12 cellular contexts compared by ENCODE assay signal in genomic region chr3:41116851-41117250, GRCh38.
DNase-seq lines count a peak whose midpoint lies in the region; ATAC-seq and TF ChIP-seq lines count a peak whose summit lies in the region.
"Had no signal": no experiment of that assay in that cellular context is flagged by ENCODE, and none has a peak within 500 bp of the region (broad histone marks: within the 10 kb centered on the region; RNA-seq: fewer than 3 reads in every experiment).

No MANE protein-coding gene starts in this region.

- no peaks in the 10 kb centered on the region for H3K27me3 Mint-ChIP-seq in T-helper 2 cell treated with Interferon-gamma antibody and Interleukin-4, amounts not matched to agents 5 μg/mL and 100 μg/mL, for 36 hours (ENCODE audit: low read depth)

- peak overlapping the region; percentile 22; the same call in 1 of the 2 replicates for H3K9ac ChIP-seq in PC-3 (ENCODE audit: low read length)

- H3K36me3 Mint-ChIP-seq in T-helper 2 cell treated with Interferon-gamma antibody and Interleukin-4, amounts not matched to agents 5 μg/mL and 100 μg/mL, for 36 hours (ENCODE audit: low read depth): no peaks in the 10 kb centered on the region
- H3K36me3 Mint-ChIP-seq: mesothelial cell of epicardium had no signal

- no peaks in the 10 kb centered on the region for H3K36me3 ChIP-seq in PC-3 (ENCODE audit: low read depth, low read length)
- no peaks in the 10 kb centered on the region for H3K36me3 ChIP-seq in breast epithelium
- H3K36me3 ChIP-seq in osteoblast (ENCODE audit: insufficient read depth, low read length): no peaks in the 10 kb centered on the region
- no peaks in the 10 kb centered on the region for H3K36me3 ChIP-seq in A673 (ENCODE audit: insufficient read depth, low read length, poor library complexity, severe bottlenecking)
- H3K36me3 ChIP-seq: SJCRH30, tibial artery had no signal

- peaks cover 30% of the 10 kb centered on the region for H3K4me1 Mint-ChIP-seq in T-helper 2 cell treated with Interferon-gamma antibody and Interleukin-4, amounts not matched to agents 5 μg/mL and 100 μg/mL, for 36 hours (ENCODE audit: low read depth)

- H3K4me3 Mint-ChIP-seq in T-helper 2 cell treated with Interferon-gamma antibody and Interleukin-4, amounts not matched to agents 5 μg/mL and 100 μg/mL, for 36 hours: peak overlapping the region; percentile 63
- H3K4me3 Mint-ChIP-seq: mesothelial cell of epicardium had no signal

- POLR2A ChIA-PET in PC-3 (lab: Charles Lee; ENCODE audit: unreplicated experiment) (interaction anchor here (0.5 kb wide), 1 partner anchor 79 kb away, joined by 6 read pairs; no protein-coding TSS in a partner anchor), A673 (lab: Charles Lee; ENCODE audit: low non-redundant PET) (no interaction called here)

- H3K4me2 ChIP-seq in PC-3 (ENCODE audit: low read length) (peak overlapping the region; percentile 19; the same call in 1 of the 2 replicates), osteoblast (ENCODE audit: insufficient read depth, low read length) (no peak overlapping the region)

- H3K27ac ChIP-seq in PC-3 (ENCODE audit: low read length) (peak overlapping the region; percentile 61), breast epithelium (peak overlapping the region; percentile 48 to 65), osteoblast (ENCODE audit: low read depth, low read length) (peak overlapping the region; percentile 26), coronary artery (peak overlapping the region in 1 of 2 donors; percentile 38), A673 (ENCODE audit: low read depth, low read length, poor library complexity, severe bottlenecking) (no peak overlapping the region)
- H3K27ac ChIP-seq: tibial artery had no signal

- H3K9me3 Mint-ChIP-seq in T-helper 2 cell treated with Interferon-gamma antibody and Interleukin-4, amounts not matched to agents 5 μg/mL and 100 μg/mL, for 36 hours: no peaks in the 10 kb centered on the region
- H3K9me3 Mint-ChIP-seq: mesothelial cell of epicardium had no signal

- CTCF ChIA-PET in PC-3 (lab: Charles Lee) (no interaction called here), A673 (lab: Charles Lee) (no interaction called here)

- BruUV-seq in PC-3 (replicated peaks; lab: Mats Ljungman, UMichigan): no TSS peak
- BruUV-seq in A673 (replicated peaks; lab: Mats Ljungman, UMichigan): no TSS peak

- H3K4me1 ChIP-seq in PC-3 (ENCODE audit: insufficient read depth, low read length): peaks cover 12% of the 10 kb centered on the region
- no peaks in the 10 kb centered on the region for H3K4me1 ChIP-seq in breast epithelium
- peaks cover 5% of the 10 kb centered on the region for H3K4me1 ChIP-seq in osteoblast (ENCODE audit: insufficient read depth, low read length)
- H3K4me1 ChIP-seq in A673 (ENCODE audit: insufficient read depth, low read length, poor library complexity, severe bottlenecking): no peaks in the 10 kb centered on the region

- ATAC-seq in PC-3 (no peak), HG02759 (IDR thresholded peaks at IDR 0.05; ENCODE audit: unreplicated experiment) (no peak)

- no peaks in the 10 kb centered on the region for H3K9me2 ChIP-seq in PC-3 (replicated peaks; ENCODE audit: low read length)

- no peak for DNase-seq in T-helper 2 cell treated with Interferon-gamma antibody and Interleukin-4, amounts not matched to agents 5 μg/mL and 100 μg/mL, for 36 hours (ENCODE audit: low spot score)
- DNase-seq in T-helper 2 cell (no peak), PC-3 (no peak), breast epithelium (ENCODE audit: low spot score in 2 of 2) (no peak), osteoblast (ENCODE audit: insufficient read length, low spot score, missing footprints) (no peak), coronary artery (ENCODE audit: low spot score) (no peak), A673 (ENCODE audit: low spot score) (no peak)
- DNase-seq: NCI-H526 treated with DMSO at 0.1 percent for 48 hours had no signal

- no peak for TF ChIP-seq POLR2A in breast epithelium (IDR thresholded peaks at IDR 0.05)

- peak overlapping the region; percentile 72 for H3K27ac Mint-ChIP-seq in T-helper 2 cell treated with Interferon-gamma antibody and Interleukin-4, amounts not matched to agents 5 μg/mL and 100 μg/mL, for 36 hours
- H3K27ac Mint-ChIP-seq: mesothelial cell of epicardium had no signal

- no peaks in the 10 kb centered on the region for H3K79me2 ChIP-seq in PC-3 (ENCODE audit: low read length)
- H3K79me2 ChIP-seq in osteoblast (ENCODE audit: insufficient read depth, low read length): no peaks in the 10 kb centered on the region

- H3K9me3 ChIP-seq in PC-3 (ENCODE audit: low read length) (no peaks in the 10 kb centered on the region), breast epithelium (no peaks in the 10 kb centered on the region), osteoblast (ENCODE audit: low read depth, low read length) (no peaks in the 10 kb centered on the region), A673 (ENCODE audit: low read depth, low read length, poor library complexity, severe bottlenecking) (no peaks in the 10 kb centered on the region)
- H3K9me3 ChIP-seq: SJCRH30, tibial artery had no signal

- H3K27me3 ChIP-seq in PC-3 (ENCODE audit: low read length) (no peaks in the 10 kb centered on the region), breast epithelium (no peaks in the 10 kb centered on the region), osteoblast (ENCODE audit: insufficient read depth, low read length) (no peaks in the 10 kb centered on the region), A673 (replicated peaks; ENCODE audit: insufficient read depth, low read depth, low read length, poor library complexity) (no peaks in the 10 kb centered on the region)
- H3K27me3 ChIP-seq: SJCRH30, tibial artery had no signal

- no peaks in the 10 kb centered on the region for H3F3A ChIP-seq in PC-3 (ENCODE audit: low read length, unreplicated experiment)

- H2AFZ ChIP-seq in PC-3 (ENCODE audit: low read length): peak overlapping the region; percentile 63; the same call in 1 of the 2 replicates
- peak overlapping the region; percentile 52 for H2AFZ ChIP-seq in osteoblast (ENCODE audit: low read length)

- no peak overlapping the region for H3K4me3 ChIP-seq in PC-3 (ENCODE audit: low read length)
- H3K4me3 ChIP-seq in breast epithelium: no peak overlapping the region
- H3K4me3 ChIP-seq in osteoblast (ENCODE audit: insufficient read depth, low read length): no peak overlapping the region
- H3K4me3 ChIP-seq in coronary artery: no peak overlapping the region
- no peak overlapping the region for H3K4me3 ChIP-seq in A673 (ENCODE audit: low read depth, low read length, poor library complexity, severe bottlenecking)
- H3K4me3 ChIP-seq: tibial artery had no signal

- no peaks in the 10 kb centered on the region for H4K20me1 ChIP-seq in PC-3 (ENCODE audit: low read length)
- H4K20me1 ChIP-seq in osteoblast (ENCODE audit: insufficient read depth, low read length): no peaks in the 10 kb centered on the region

- TF ChIP-seq CTCF in PC-3 (conservative IDR thresholded peaks at IDR 0.05; ENCODE audit: low read depth, low read length): no peak
- no peak for TF ChIP-seq CTCF in breast epithelium (IDR thresholded peaks at IDR 0.05)
- no peak for TF ChIP-seq CTCF in osteoblast (IDR thresholded peaks at IDR 0.05; ENCODE audit: extremely low read depth, low read depth, low read length)
- no peak for TF ChIP-seq CTCF in coronary artery (IDR thresholded peaks at IDR 0.05)
- TF ChIP-seq CTCF in A673 (conservative IDR thresholded peaks at IDR 0.05; ENCODE audit: low read depth, low read length): no peak

- intact Hi-C loops in PC-3 (cut with micrococcal nuclease): no loop called here
- intact Hi-C loops in breast epithelium (cut with DNase I; ENCODE audit: low total_unique reads): no loop called here
- intact Hi-C loops in A673 (cut with micrococcal nuclease; ENCODE audit: unreplicated experiment): no loop called here
